Comparison of ENCODE assay signal across 15 cellular contexts in genomic region chr13:102556806-102557205, GRCh38.
"Had no signal": no experiment of that assay in that cellular context is flagged by ENCODE, and none has a peak within 500 bp of the region (broad histone marks: within the 10 kb centered on the region; RNA-seq: fewer than 3 reads in every experiment).

No MANE protein-coding gene starts in this region.

- H3K9me3 Mint-ChIP-seq: activated T-helper 2 cell treated with anti-CD3 and anti-CD28 coated beads, Interferon-gamma antibody, Interleukin-2, Interleukin-4, amounts not matched to agents 10 μg/mL and 5 μg/mL and 100 μg/mL, durations not matched to agents 14 hours and 24 hours and 36 hours; nephron progenitor cell; stimulated activated naive CD8-positive, alpha-beta T cell treated with anti-CD3 and anti-CD28 coated beads, Interleukin-15, Interleukin-2, amounts not matched to agents 100 ng/mL and 50 ng/mL, for 24 hours had no signal

- H3K27me3 ChIP-seq: gastroesophageal sphincter, upper lobe of right lung had no signal

- H3K36me3 ChIP-seq: gastroesophageal sphincter, left ventricle myocardium inferior, upper lobe of right lung had no signal

- H3K4me3 ChIP-seq: gastroesophageal sphincter, left ventricle myocardium inferior, upper lobe of right lung had no signal

- ATAC-seq: gastroesophageal sphincter, upper lobe of right lung had no signal

- H3K27ac ChIP-seq: epithelial cell of prostate, gastroesophageal sphincter, left ventricle myocardium inferior, upper lobe of right lung had no signal

- H3K4me3 Mint-ChIP-seq: nephron progenitor cell; stimulated activated naive CD8-positive, alpha-beta T cell treated with anti-CD3 and anti-CD28 coated beads, Interleukin-15, Interleukin-2, amounts not matched to agents 100 ng/mL and 50 ng/mL, for 24 hours had no signal

- H3K9me3 ChIP-seq: gastroesophageal sphincter, upper lobe of right lung had no signal

- H3K4me1 ChIP-seq: gastroesophageal sphincter, left ventricle myocardium inferior, upper lobe of right lung had no signal

- DNase-seq: activated CD4-positive, alpha-beta T cell treated with anti-CD3 and anti-CD28 coated beads, Interleukin-2, amount 50 U/mL, for 1 hour; activated naive CD4-positive, alpha-beta T cell treated with anti-CD3 and anti-CD28 coated beads, Interleukin-2, amount 50 U/mL, for 16 hours; activated T-cell treated with anti-CD3 and anti-CD28 coated beads for 4 hours; caudate nucleus; effector memory CD4-positive, alpha-beta T cell; kidney; left ventricle myocardium inferior; mesendoderm; nephron progenitor cell; stimulated activated CD4-positive, alpha-beta T cell treated with anti-CD3 and anti-CD28 coated beads, Interleukin-4, amount 100 ng/mL, for 24 hours; upper lobe of right lung had no signal

- H3K27ac Mint-ChIP-seq: activated T-helper 2 cell treated with anti-CD3 and anti-CD28 coated beads, Interferon-gamma antibody, Interleukin-2, Interleukin-4, amounts not matched to agents 10 μg/mL and 5 μg/mL and 100 μg/mL, durations not matched to agents 14 hours and 24 hours and 36 hours; nephron progenitor cell; stimulated activated naive CD8-positive, alpha-beta T cell treated with anti-CD3 and anti-CD28 coated beads, Interleukin-15, Interleukin-2, amounts not matched to agents 100 ng/mL and 50 ng/mL, for 24 hours had no signal
